Comparison of ENCODE assay signal across 11 cellular contexts in genomic region chr15:76170426-76170800, GRCh38.
"Had no signal": no experiment of that assay in that cellular context is flagged by ENCODE, and none has a peak within 500 bp of the region (broad histone marks: within the 10 kb centered on the region; RNA-seq: fewer than 3 reads in every experiment).

No MANE protein-coding gene starts in this region.

- H3K27me3 ChIP-seq: body of pancreas, upper lobe of right lung had no signal

- H3K9me3 ChIP-seq: body of pancreas, upper lobe of right lung had no signal

- H3K27ac ChIP-seq: body of pancreas, upper lobe of right lung had no signal

- DNase-seq: activated CD4-positive, alpha-beta T cell treated with anti-CD3 and anti-CD28 coated beads, Interleukin-2, amount 50 U/mL, for 4 hours; activated CD4-positive, CD25-positive, alpha-beta regulatory T cell treated with anti-CD3 and anti-CD28 coated beads, Interleukin-2, amount 50 U/mL, for 72 hours; activated T-cell treated with anti-CD3 and anti-CD28 coated beads, Interleukin-2, amount 50 U/mL, for 1 hour; amniotic stem cell; body of pancreas; endodermal cell; erythroblast; foreskin fibroblast; nephron progenitor cell; SW 1271; upper lobe of right lung had no signal

- H3K4me3 ChIP-seq: body of pancreas, upper lobe of right lung had no signal

- H3K4me1 ChIP-seq: body of pancreas had no signal

- H3K36me3 ChIP-seq: upper lobe of right lung had no signal
